In the genomic region with DNA sequence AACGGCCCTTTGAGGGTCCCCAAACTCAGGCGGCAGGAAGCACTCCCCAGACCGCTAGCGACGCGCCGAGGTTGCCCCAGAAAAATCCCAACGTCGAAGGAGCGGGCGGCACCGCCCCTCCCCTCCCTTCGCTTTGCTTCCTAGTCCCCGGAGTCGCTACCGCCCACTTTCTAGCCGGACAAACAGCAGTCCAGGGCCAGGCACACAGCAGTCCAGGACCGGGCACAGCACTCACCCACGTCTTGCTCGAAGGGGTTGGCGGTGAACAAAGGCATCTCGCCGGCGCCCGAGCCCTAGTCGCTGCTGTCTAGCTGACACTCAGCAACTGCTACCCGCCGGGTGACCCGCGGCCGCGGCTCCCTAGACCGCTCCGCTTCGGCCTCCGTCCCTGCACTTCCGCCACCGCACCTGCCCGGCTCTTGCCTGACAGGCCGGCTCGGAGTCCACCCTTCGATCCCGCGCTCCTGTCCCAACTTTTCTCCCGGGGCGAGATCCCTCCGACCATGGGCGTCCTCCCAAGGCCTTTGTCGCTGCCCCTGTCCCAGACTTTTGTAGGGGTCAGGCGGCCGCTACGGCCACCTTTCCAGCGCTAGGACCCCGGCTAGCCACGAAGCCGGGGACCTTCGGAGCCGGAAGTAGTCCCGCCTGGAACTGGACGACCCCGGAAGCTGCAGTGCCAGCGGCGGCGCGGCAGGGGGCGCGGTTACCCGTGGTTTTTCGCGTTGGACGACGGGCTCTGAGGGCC, we compare ENCODE assay signal across 1 cellular context.
TF ChIP-seq lines count a peak whose summit lies in the region.

A gene (minus strand): TSS at position 396 of the 745 bp plus-strand sequence. CDS start 121 bp downstream, at position 275.

TF ChIP-seq in GM12878, 131 proteins besides CTCF, POLR2A, EP300 and RAD21 (continued from another document):
- TF ChIP-seq, protein P1, sequence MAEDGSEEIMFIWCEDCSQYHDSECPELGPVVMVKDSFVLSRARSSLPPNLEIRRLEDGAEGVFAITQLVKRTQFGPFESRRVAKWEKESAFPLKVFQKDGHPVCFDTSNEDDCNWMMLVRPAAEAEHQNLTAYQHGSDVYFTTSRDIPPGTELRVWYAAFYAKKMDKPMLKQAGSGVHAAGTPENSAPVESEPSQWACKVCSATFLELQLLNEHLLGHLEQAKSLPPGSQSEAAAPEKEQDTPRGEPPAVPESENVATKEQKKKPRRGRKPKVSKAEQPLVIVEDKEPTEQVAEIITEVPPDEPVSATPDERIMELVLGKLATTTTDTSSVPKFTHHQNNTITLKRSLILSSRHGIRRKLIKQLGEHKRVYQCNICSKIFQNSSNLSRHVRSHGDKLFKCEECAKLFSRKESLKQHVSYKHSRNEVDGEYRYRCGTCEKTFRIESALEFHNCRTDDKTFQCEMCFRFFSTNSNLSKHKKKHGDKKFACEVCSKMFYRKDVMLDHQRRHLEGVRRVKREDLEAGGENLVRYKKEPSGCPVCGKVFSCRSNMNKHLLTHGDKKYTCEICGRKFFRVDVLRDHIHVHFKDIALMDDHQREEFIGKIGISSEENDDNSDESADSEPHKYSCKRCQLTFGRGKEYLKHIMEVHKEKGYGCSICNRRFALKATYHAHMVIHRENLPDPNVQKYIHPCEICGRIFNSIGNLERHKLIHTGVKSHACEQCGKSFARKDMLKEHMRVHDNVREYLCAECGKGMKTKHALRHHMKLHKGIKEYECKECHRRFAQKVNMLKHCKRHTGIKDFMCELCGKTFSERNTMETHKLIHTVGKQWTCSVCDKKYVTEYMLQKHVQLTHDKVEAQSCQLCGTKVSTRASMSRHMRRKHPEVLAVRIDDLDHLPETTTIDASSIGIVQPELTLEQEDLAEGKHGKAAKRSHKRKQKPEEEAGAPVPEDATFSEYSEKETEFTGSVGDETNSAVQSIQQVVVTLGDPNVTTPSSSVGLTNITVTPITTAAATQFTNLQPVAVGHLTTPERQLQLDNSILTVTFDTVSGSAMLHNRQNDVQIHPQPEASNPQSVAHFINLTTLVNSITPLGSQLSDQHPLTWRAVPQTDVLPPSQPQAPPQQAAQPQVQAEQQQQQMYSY (CRISPR knock-in tag; IDR thresholded peaks at IDR 0.05) = no peak; the same call in 1 of the 2 replicates
- TF ChIP-seq SIN3A (IDR thresholded peaks at IDR 0.05; ENCODE audit: low read depth, low read length) (peak; percentile 89), SMAD1 (IDR thresholded peaks at IDR 0.05; ENCODE audit: low read depth, partially characterized antibody) (peak; percentile 19), BCL11A (IDR thresholded peaks at IDR 0.05; ENCODE audit: low read depth, low read length) (no peak), EZH2 (IDR thresholded peaks at IDR 0.05; ENCODE audit: borderline replicate concordance, control insufficient read depth, low read depth, low read length) (no peak), RUNX3 (IDR thresholded peaks at IDR 0.05; ENCODE audit: low read length) (peak; percentile 66), ESRRA (IDR thresholded peaks at IDR 0.05; ENCODE audit: low read length) (no peak)
- TF ChIP-seq, protein P2, sequence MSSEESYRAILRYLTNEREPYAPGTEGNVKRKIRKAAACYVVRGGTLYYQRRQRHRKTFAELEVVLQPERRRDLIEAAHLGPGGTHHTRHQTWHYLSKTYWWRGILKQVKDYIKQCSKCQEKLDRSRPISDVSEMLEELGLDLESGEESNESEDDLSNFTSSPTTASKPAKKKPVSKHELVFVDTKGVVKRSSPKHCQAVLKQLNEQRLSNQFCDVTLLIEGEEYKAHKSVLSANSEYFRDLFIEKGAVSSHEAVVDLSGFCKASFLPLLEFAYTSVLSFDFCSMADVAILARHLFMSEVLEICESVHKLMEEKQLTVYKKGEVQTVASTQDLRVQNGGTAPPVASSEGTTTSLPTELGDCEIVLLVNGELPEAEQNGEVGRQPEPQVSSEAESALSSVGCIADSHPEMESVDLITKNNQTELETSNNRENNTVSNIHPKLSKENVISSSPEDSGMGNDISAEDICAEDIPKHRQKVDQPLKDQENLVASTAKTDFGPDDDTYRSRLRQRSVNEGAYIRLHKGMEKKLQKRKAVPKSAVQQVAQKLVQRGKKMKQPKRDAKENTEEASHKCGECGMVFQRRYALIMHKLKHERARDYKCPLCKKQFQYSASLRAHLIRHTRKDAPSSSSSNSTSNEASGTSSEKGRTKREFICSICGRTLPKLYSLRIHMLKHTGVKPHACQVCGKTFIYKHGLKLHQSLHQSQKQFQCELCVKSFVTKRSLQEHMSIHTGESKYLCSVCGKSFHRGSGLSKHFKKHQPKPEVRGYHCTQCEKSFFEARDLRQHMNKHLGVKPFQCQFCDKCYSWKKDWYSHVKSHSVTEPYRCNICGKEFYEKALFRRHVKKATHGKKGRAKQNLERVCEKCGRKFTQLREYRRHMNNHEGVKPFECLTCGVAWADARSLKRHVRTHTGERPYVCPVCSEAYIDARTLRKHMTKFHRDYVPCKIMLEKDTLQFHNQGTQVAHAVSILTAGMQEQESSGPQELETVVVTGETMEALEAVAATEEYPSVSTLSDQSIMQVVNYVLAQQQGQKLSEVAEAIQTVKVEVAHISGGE (CRISPR knock-in tag; IDR thresholded peaks at IDR 0.05) = no peak
- TF ChIP-seq, protein P3, sequence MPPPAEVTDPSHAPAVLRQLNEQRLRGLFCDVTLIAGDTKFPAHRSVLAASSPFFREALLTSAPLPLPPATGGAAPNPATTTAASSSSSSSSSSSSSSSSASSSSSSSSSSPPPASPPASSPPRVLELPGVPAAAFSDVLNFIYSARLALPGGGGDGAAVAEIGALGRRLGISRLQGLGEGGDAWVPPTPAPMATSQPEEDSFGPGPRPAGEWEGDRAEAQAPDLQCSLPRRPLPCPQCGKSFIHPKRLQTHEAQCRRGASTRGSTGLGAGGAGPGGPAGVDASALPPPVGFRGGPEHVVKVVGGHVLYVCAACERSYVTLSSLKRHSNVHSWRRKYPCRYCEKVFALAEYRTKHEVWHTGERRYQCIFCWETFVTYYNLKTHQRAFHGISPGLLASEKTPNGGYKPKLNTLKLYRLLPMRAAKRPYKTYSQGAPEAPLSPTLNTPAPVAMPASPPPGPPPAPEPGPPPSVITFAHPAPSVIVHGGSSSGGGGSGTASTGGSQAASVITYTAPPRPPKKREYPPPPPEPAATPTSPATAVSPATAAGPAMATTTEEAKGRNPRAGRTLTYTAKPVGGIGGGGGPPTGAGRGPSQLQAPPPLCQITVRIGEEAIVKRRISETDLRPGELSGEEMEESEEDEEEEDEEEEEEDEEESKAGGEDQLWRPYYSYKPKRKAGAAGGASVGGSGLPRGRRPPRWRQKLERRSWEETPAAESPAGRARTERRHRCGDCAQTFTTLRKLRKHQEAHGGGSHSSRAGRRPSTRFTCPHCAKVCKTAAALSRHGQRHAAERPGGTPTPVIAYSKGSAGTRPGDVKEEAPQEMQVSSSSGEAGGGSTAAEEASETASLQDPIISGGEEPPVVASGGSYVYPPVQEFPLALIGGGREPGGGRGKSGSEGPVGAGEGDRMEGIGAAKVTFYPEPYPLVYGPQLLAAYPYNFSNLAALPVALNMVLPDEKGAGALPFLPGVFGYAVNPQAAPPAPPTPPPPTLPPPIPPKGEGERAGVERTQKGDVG (CRISPR knock-in tag; IDR thresholded peaks at IDR 0.05) = no peak
